ENCODE assay signal across 22 cellular contexts in genomic region chr15:34804113-34804512, GRCh38. TPM values are rescaled to one million over a fixed set of nuclear protein-coding genes. Genes with fewer than 3 reads are reported as not detected.
DNase-seq lines count a peak whose midpoint lies in the region; ATAC-seq and TF ChIP-seq lines count a peak whose summit lies in the region.
"Had no signal": no experiment of that assay in that cellular context is flagged by ENCODE, and none has a peak within 500 bp of the region (broad histone marks: within the 10 kb centered on the region; RNA-seq: fewer than 3 reads in every experiment).

No MANE protein-coding gene starts in this region.

- peak overlapping the region; percentile 28 for H3K27ac Mint-ChIP-seq in activated T-cell treated with anti-CD3 and anti-CD28 coated beads, Interleukin-2, amount 50 U/mL, for 24 hours
- H3K27ac Mint-ChIP-seq: CD8-positive, alpha-beta T cell; GM23338 had no signal

- H3K27me3 ChIP-seq in smooth muscle cell (ENCODE audit: low read depth): no peaks in the 10 kb centered on the region
- H3K27me3 ChIP-seq: BLaER1, Peyer's patch had no signal

- H3K27me3 Mint-ChIP-seq in activated T-cell treated with anti-CD3 and anti-CD28 coated beads, Interleukin-2, amount 50 U/mL, for 24 hours: peaks cover 59% of the 10 kb centered on the region

- H3K36me3 ChIP-seq in smooth muscle cell (ENCODE audit: low read depth): no peaks in the 10 kb centered on the region
- H3K36me3 ChIP-seq: BLaER1, Peyer's patch had no signal

- no peaks in the 10 kb centered on the region for H4K20me1 ChIP-seq in smooth muscle cell (ENCODE audit: low read depth)
- H4K20me1 ChIP-seq: BLaER1 had no signal

- DNase-seq in activated T-cell treated with anti-CD3 and anti-CD28 coated beads, Interleukin-2, amount 50 U/mL, for 24 hours: no peak
- no peak for DNase-seq in activated T-cell treated with anti-CD3 and anti-CD28 coated beads for 4 hours
- peak; percentile 77 for DNase-seq in NCI-H2171 treated with DMSO at 0.1 percent for 48 hours (lab: John Stamatoyannopoulos, UW)
- DNase-seq in fibroblast of peridontal ligament (ENCODE audit: extremely low read depth): peak; percentile 31
- DNase-seq in smooth muscle cell (lab: John Stamatoyannopoulos, UW; ENCODE audit: unreplicated experiment): no peak
- no peak for DNase-seq in stimulated activated CD4-positive, alpha-beta T cell treated with anti-CD3 and anti-CD28 coated beads, Interleukin-2, amount 100 ng/mL, for 48 hours
- DNase-seq in stimulated activated naive CD8-positive, alpha-beta T cell treated with anti-CD3 and anti-CD28 coated beads, Interleukin-15, Interleukin-2, amounts not matched to agents 100 U/mL and 50 U/mL, for 24 hours: no peak
- DNase-seq: CD8-positive, alpha-beta T cell; GDM1; MV-4-11; NCI-H1417 treated with DMSO at 0.1 percent for 48 hours; NCI-H2029 treated with DMSO at 0.1 percent for 48 hours; NCI-H510A; Peyer's patch; SK-N-SH had no signal

- peak overlapping the region; percentile 5 for H3K27ac ChIP-seq in smooth muscle cell (ENCODE audit: low read depth)
- H3K27ac ChIP-seq: BLaER1, Peyer's patch had no signal

- peaks cover 9% of the 10 kb centered on the region for H3K4me1 Mint-ChIP-seq in activated T-cell treated with anti-CD3 and anti-CD28 coated beads, Interleukin-2, amount 50 U/mL, for 24 hours (ENCODE audit: low read depth)

- H3K4me2 ChIP-seq in smooth muscle cell: no peak overlapping the region
- H3K4me2 ChIP-seq: BLaER1, GM23338, SK-N-SH had no signal

- H3K36me3 Mint-ChIP-seq in activated T-cell treated with anti-CD3 and anti-CD28 coated beads, Interleukin-2, amount 50 U/mL, for 24 hours (ENCODE audit: low read depth): no peaks in the 10 kb centered on the region
- H3K36me3 Mint-ChIP-seq: CD8-positive, alpha-beta T cell had no signal

- no peaks in the 10 kb centered on the region for H3K79me2 ChIP-seq in smooth muscle cell (ENCODE audit: low read depth)

- H3F3A ChIP-seq in smooth muscle cell (ENCODE audit: low read depth): peaks cover 27% of the 10 kb centered on the region

- WGBS in smooth muscle cell (ENCODE audit: low lambda C conversion rate): 96% methylated on average over 2 of the region's 2 CpGs

- ATAC-seq in stimulated activated naive CD8-positive, alpha-beta T cell treated with anti-CD3 and anti-CD28 coated beads, Interleukin-15, Interleukin-2, amounts not matched to agents 100 U/mL and 50 U/mL, for 24 hours: no peak
- no peak for ATAC-seq in HG03571 (IDR thresholded peaks at IDR 0.05; ENCODE audit: unreplicated experiment)
- ATAC-seq: CD8-positive, alpha-beta T cell; GM12878; GM23338; K562; Right ventricle myocardium inferior had no signal

- TF ChIP-seq CTCF in smooth muscle cell (IDR thresholded peaks at IDR 0.05; ENCODE audit: borderline replicate concordance, insufficient read depth, poor library complexity, severe bottlenecking): no peak

- no peak overlapping the region for H3K4me3 Mint-ChIP-seq in activated T-cell treated with anti-CD3 and anti-CD28 coated beads, Interleukin-2, amount 50 U/mL, for 24 hours
- H3K4me3 Mint-ChIP-seq: CD8-positive, alpha-beta T cell; GM23338 had no signal

- H3K9me3 ChIP-seq in smooth muscle cell (replicated peaks; ENCODE audit: low read depth): no peaks in the 10 kb centered on the region
- H3K9me3 ChIP-seq: Peyer's patch had no signal

- no peak overlapping the region for H2AFZ ChIP-seq in smooth muscle cell (ENCODE audit: low read depth)

- no peak overlapping the region for H3K9ac ChIP-seq in smooth muscle cell (ENCODE audit: low read depth)
- H3K9ac ChIP-seq: BLaER1, SK-N-SH had no signal

- H3K4me3 ChIP-seq in smooth muscle cell: no peak overlapping the region
- H3K4me3 ChIP-seq: BLaER1, GM12878, GM23338, K562, Peyer's patch had no signal

- peaks cover 9% of the 10 kb centered on the region for H3K4me1 ChIP-seq in smooth muscle cell (ENCODE audit: low read depth)
- H3K4me1 ChIP-seq: BLaER1, Peyer's patch had no signal

- H3K9me3 Mint-ChIP-seq in activated T-cell treated with anti-CD3 and anti-CD28 coated beads, Interleukin-2, amount 50 U/mL, for 24 hours: no peaks in the 10 kb centered on the region
- H3K9me3 Mint-ChIP-seq: CD8-positive, alpha-beta T cell had no signal

RNA-seq across cellular contexts. Expression of gene ACTC1, which starts 8.8 kb away (rescaled TPM):
- total RNA-seq in smooth muscle cell: 95.9 and 136 TPM in 2 replicates
- polyA plus RNA-seq in smooth muscle cell: 90.5 and 405 TPM in 2 replicates
- total RNA-seq: CD8-positive, alpha-beta T cell; GM12878; Peyer's patch had no signal
- polyA plus RNA-seq: SK-N-SH had no signal

RNA-seq across cellular contexts. Expression of gene GJD2, which starts 49.3 kb away (rescaled TPM):
- total RNA-seq in smooth muscle cell: 0.22 TPM in 1 of 2 replicates, not detected in the other
- polyA plus RNA-seq in smooth muscle cell: not detected in 2 replicates
- total RNA-seq: A172; CD8-positive, alpha-beta T cell; GM12878; K562; Peyer's patch; Right ventricle myocardium inferior had no signal
- polyA plus RNA-seq: GM12878, K562, SK-N-SH had no signal

Comparison
In these comparisons a context has a peak if more than half of its experiments do, and no peak if none do; other contexts are left out.
1. DNase-seq: peak in NCI-H2171 treated with DMSO at 0.1 percent for 48 hours (single experiment) and fibroblast of peridontal ligament (single experiment); none in activated T-cell treated with anti-CD3 and anti-CD28 coated beads, Interleukin-2, amount 50 U/mL, for 24 hours (single experiment), activated T-cell treated with anti-CD3 and anti-CD28 coated beads for 4 hours (single experiment), smooth muscle cell (single experiment), stimulated activated CD4-positive, alpha-beta T cell treated with anti-CD3 and anti-CD28 coated beads, Interleukin-2, amount 100 ng/mL, for 48 hours (0 of 2) and stimulated activated naive CD8-positive, alpha-beta T cell treated with anti-CD3 and anti-CD28 coated beads, Interleukin-15, Interleukin-2, amounts not matched to agents 100 U/mL and 50 U/mL, for 24 hours (single experiment).